ENCODE assay signal across 8 cellular contexts in the genomic region with DNA sequence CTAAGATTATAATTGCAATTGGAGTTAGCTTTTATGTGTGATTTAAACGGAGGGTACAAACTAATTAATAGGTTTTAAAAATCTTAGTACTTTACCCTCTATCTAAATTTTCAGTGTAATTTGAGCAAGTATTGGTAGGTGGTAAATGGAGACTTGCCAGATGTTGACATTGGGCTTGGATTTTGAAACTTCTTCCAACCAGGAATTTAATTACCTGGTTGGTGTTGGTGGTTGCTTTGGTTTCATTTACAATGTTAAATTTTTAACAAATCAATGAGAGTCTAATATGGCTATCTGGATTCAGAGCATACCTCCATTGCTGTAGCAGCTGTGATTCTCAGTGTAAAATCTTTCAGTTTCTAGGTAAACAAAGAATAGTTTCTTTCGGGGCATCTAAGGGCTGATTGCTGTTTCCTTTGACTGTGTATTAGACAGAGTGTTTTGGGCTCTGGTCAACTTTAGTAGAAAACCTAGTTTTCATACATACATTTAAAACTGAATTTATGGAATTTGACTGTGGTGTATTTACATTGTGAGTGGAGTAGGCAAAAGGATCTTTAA. TPM values are rescaled to one million over a fixed set of nuclear protein-coding genes. Genes with fewer than 3 reads are reported as not detected.
DNase-seq lines count a peak whose midpoint lies in the region; ATAC-seq and TF ChIP-seq lines count a peak whose summit lies in the region.

No MANE protein-coding gene starts in this region.

- ATAC-seq in GM19351 (IDR thresholded peaks at IDR 0.05; ENCODE audit: unreplicated experiment) = peak; percentile 48
- ATAC-seq in HG03196 (IDR thresholded peaks at IDR 0.05; ENCODE audit: unreplicated experiment) = peak; percentile 35
- no peak for ATAC-seq in naive thymus-derived CD8-positive, alpha-beta T cell

- peaks cover 26 to 69% (median 33%) of the 10 kb centered on the region in 5 donors for H3K27me3 Mint-ChIP-seq in naive thymus-derived CD8-positive, alpha-beta T cell

- TF ChIP-seq POLR2A in lower leg skin (IDR thresholded peaks at IDR 0.05) = no peak

- H3K4me3 ChIP-seq in ectodermal cell (ENCODE audit: insufficient read depth, low read depth, low read length) = peak overlapping the region; percentile 68
- H3K4me3 ChIP-seq in rectal smooth muscle tissue (ENCODE audit: low read length) = peak overlapping the region; percentile 84
- H3K4me3 ChIP-seq in lower leg skin (ENCODE audit: low read depth, poor library complexity, severe bottlenecking) = no peak overlapping the region

- H3K27ac ChIP-seq in ectodermal cell (ENCODE audit: insufficient read depth, low read depth, low read length, poor library complexity, severe bottlenecking) (no peak overlapping the region), rectal smooth muscle tissue (ENCODE audit: low read depth, low read length) (peak overlapping the region; percentile 53)

- no peak for TF ChIP-seq CTCF in lower leg skin (IDR thresholded peaks at IDR 0.05)

- POLR2A ChIA-PET in naive thymus-derived CD8-positive, alpha-beta T cell (lab: Charles Lee) = no interaction called here

- WGBS in ectodermal cell, 2 experiments = 70 to 100% methylated on average over 1 of the region's 2 CpGs
- WGBS in lower leg skin, 2 donors = 64 to 66% methylated on average over 2 of the region's 2 CpGs

- H3K9ac ChIP-seq in rectal smooth muscle tissue (ENCODE audit: low read length) = no peak overlapping the region

- H3K9me3 ChIP-seq in ectodermal cell (ENCODE audit: control insufficient read depth, low read length) = no peaks in the 10 kb centered on the region

- H3K36me3 Mint-ChIP-seq in naive thymus-derived CD8-positive, alpha-beta T cell = no peaks in the 10 kb centered on the region

- peaks cover 0 to 40% (median 8%) of the 10 kb centered on the region in 4 donors for H3K4me1 Mint-ChIP-seq in naive thymus-derived CD8-positive, alpha-beta T cell

- intact Hi-C loops in lower leg skin (cut with DNase I; ENCODE audit: low total_unique reads) = no loop called here

- H3K36me3 ChIP-seq in ectodermal cell (ENCODE audit: control insufficient read depth, insufficient read depth, low read length) (no peaks in the 10 kb centered on the region), rectal smooth muscle tissue (ENCODE audit: control insufficient read depth, insufficient read depth, low read length) (no peaks in the 10 kb centered on the region)

- peaks cover 9% of the 10 kb centered on the region for H3K27me3 ChIP-seq in ectodermal cell (ENCODE audit: control insufficient read depth, insufficient read depth, low read length, poor library complexity, severe bottlenecking)
- H3K27me3 ChIP-seq in rectal smooth muscle tissue (ENCODE audit: control insufficient read depth, insufficient read depth, low read length) = peaks cover 3% of the 10 kb centered on the region

- no peaks in the 10 kb centered on the region for H3K4me1 ChIP-seq in ectodermal cell (ENCODE audit: control insufficient read depth, insufficient read depth, low read length)
- H3K4me1 ChIP-seq in rectal smooth muscle tissue (ENCODE audit: control insufficient read depth, insufficient read depth, low read length) = peaks cover 8% of the 10 kb centered on the region

- DNase-seq in KBM-7 (no peak), lower leg skin (ENCODE audit: low spot score in 2 of 2) (no peak), amygdala (lab: John Stamatoyannopoulos, UW) (no peak)
- DNase-seq in naive thymus-derived CD8-positive, alpha-beta T cell = no peak

- H3K27ac Mint-ChIP-seq in naive thymus-derived CD8-positive, alpha-beta T cell = no peak overlapping the region

- H3K9me3 Mint-ChIP-seq in naive thymus-derived CD8-positive, alpha-beta T cell = no peaks in the 10 kb centered on the region

- in situ Hi-C loops in KBM-7 (cut with MboI; ENCODE audit: low pct_unique_long_range_greater_than_20kb, low sequenced_read_pairs) = no loop called here

- H3K4me3 Mint-ChIP-seq in naive thymus-derived CD8-positive, alpha-beta T cell = peak overlapping the region in 5 of 10 donors; percentile 7 to 82 (median 50)

RNA-seq across cellular contexts. Expression of a gene that starts 1.9 kb away (rescaled TPM):
- polyA plus RNA-seq in ectodermal cell (2013, experiment 1 of 4) = 38.8 TPM
- polyA plus RNA-seq in ectodermal cell (2013, experiment 2 of 4) = 34.7 TPM
- polyA plus RNA-seq in ectodermal cell (2013, experiment 3 of 4) = 33.2 TPM
- 30.7 TPM for polyA plus RNA-seq in ectodermal cell (2013, experiment 4 of 4)
- 1 to 10 TPM in 1 of 2 experiments, under 1 TPM in 1; 0.55 to 1.9 TPM for total RNA-seq in naive thymus-derived CD8-positive, alpha-beta T cell
- polyA plus RNA-seq in naive thymus-derived CD8-positive, alpha-beta T cell = under 1 TPM in 1 of 3 donors, not detected in 2; 0.55 TPM
- total RNA-seq in lower leg skin = 10 to 100 TPM in 2 of 4 donors, 1 to 10 TPM in 2; 8.8 to 18.3 (median 9.9) TPM

Comparison
In these comparisons a context has a peak if more than half of its experiments do, and no peak if none do; other contexts are left out.
1. ATAC-seq: peak in GM19351 (single experiment) and HG03196 (single experiment); none in naive thymus-derived CD8-positive, alpha-beta T cell (0 of 2).